8 cellular contexts compared by ENCODE assay signal in genomic region chr15:31488437-31489204, GRCh38.
DNase-seq lines count a peak whose midpoint lies in the region; ATAC-seq, FAIRE-seq and TF ChIP-seq lines count a peak whose summit lies in the region.

No MANE protein-coding gene starts in this region.

- H3K27ac ChIP-seq in SJCRH30 (no peak overlapping the region), K562 (ENCODE audit: extremely low read depth, low read depth, low read length) (no peak overlapping the region)

- intact Hi-C loops in Calu3 (cut with micrococcal nuclease; ENCODE audit: unreplicated experiment) (no loop called here), K562 (cut with micrococcal nuclease) (loop anchor here (5.0 kb wide), 2 partner anchors 51 to 271 kb away; no protein-coding TSS in a partner anchor), sciatic nerve (cut with DNase I) (loop anchor here (5.0 kb wide), 1 partner anchor 271 kb away; no protein-coding TSS in a partner anchor)

- peaks cover 4% of the 10 kb centered on the region; the same call in 1 of the 2 replicates for H4K20me1 ChIP-seq in K562 (replicated peaks; ENCODE audit: control insufficient read depth, insufficient read depth, low read length)

- H3K27me3 ChIP-seq in SJCRH30 = no peaks in the 10 kb centered on the region
- H3K27me3 ChIP-seq in K562 (ENCODE audit: control insufficient read depth in 2 of 2, insufficient read depth in 2 of 2, low read length in 2 of 2) = peaks cover 0 to 12% of the 10 kb centered on the region in 2 experiments; a peak in 1 of 5 replicates

- H3K9me3 Mint-ChIP-seq in Calu3 (ENCODE audit: low read depth, unreplicated experiment) = no peaks in the 10 kb centered on the region

- peak; percentile 59 to 80 for TF ChIP-seq RAD21 in K562 (CRISPR knock-in tag; conservative IDR thresholded peaks at IDR 0.05 in 1 of 2, IDR thresholded peaks at IDR 0.05 in 1 of 2)

- H3K9me3 ChIP-seq in SJCRH30 (replicated peaks) = 0 out of 2 replicates have a peak, but pooled peaks cover 3% of the 10 kb centered on the region
- H3K9me3 ChIP-seq in K562 (replicated peaks; ENCODE audit: control insufficient read depth, insufficient read depth, low read depth, low read length) = no peaks in the 10 kb centered on the region

- no peaks in the 10 kb centered on the region for H3K4me1 ChIP-seq in SJCRH30
- no peaks in the 10 kb centered on the region; a peak in 1 of 5 replicates for H3K4me1 ChIP-seq in K562 (replicated peaks in 1 of 2; ENCODE audit: control insufficient read depth in 2 of 2, insufficient read depth in 2 of 2, low read length in 2 of 2)

- no peak overlapping the region for H3K4me3 Mint-ChIP-seq in Calu3 (ENCODE audit: low read depth, unreplicated experiment)

- CTCF ChIA-PET in Calu3 (lab: Charles Lee) (interaction anchor here (0.5 to 1.9 kb wide), 7 partner anchors 53 to 288 kb away, joined by 3 to 12 read pairs (median 3); no protein-coding TSS in a partner anchor), K562 (lab: Yijun Ruan, JAX; ENCODE audit: low intra/inter-chr PET ratio) (interaction anchor here (1.0 to 1.2 kb wide), 4 partner anchors 50 to 828 kb away, joined by 3 to 5 read pairs (median 3); no protein-coding TSS in a partner anchor)

- BruUV-seq in Calu3 (replicated peaks; lab: Mats Ljungman, UMichigan) (no TSS peak), K562 (replicated peaks; lab: Mats Ljungman, UMichigan) (no TSS peak)

- no peak for TF ChIP-seq EP300 in K562 (IDR thresholded peaks at IDR 0.05; ENCODE audit: low read length)

- DNase-seq in Calu3 = peak; percentile 45
- peak; percentile 75 for DNase-seq in M059J (ENCODE audit: low read depth)
- peak; percentile 57 to 84 for DNase-seq in SJCRH30
- DNase-seq in K562 (ENCODE audit: extremely low read depth in 1 of 4, low spot score in 3 of 4) = peak; percentile 63 to 82 (median 81)
- peak; percentile 95 for DNase-seq in hepatic stellate cell (ENCODE audit: low spot score)
- DNase-seq in sciatic nerve (ENCODE audit: low spot score) = no peak

- H3K36me3 ChIP-seq in SJCRH30 = no peaks in the 10 kb centered on the region
- no peaks in the 10 kb centered on the region for H3K36me3 ChIP-seq in K562 (ENCODE audit: control insufficient read depth, insufficient read depth, low read length)

- in situ Hi-C loops in K562 (cut with MboI) = loop anchor here (5.0 kb wide), 2 partner anchors 51 to 286 kb away; no protein-coding TSS in a partner anchor

- H3K9ac ChIP-seq in K562 (ENCODE audit: insufficient read depth in 1 of 2, low read depth in 2 of 2, low read length in 2 of 2) = no peak overlapping the region

- no peak overlapping the region for H3K4me2 ChIP-seq in K562 (ENCODE audit: insufficient read depth, low read length)

- no peak overlapping the region for H3K27ac Mint-ChIP-seq in Calu3 (ENCODE audit: unreplicated experiment)

- H3K4me3 ChIP-seq in SJCRH30 = no peak overlapping the region
- no peak overlapping the region for H3K4me3 ChIP-seq in K562

- no peak for TF ChIP-seq POLR2A in K562 (conservative IDR thresholded peaks at IDR 0.05)

- H3K36me3 Mint-ChIP-seq in Calu3 (ENCODE audit: insufficient read depth, unreplicated experiment) = no peaks in the 10 kb centered on the region

- ATAC-seq in GM21360 (IDR thresholded peaks at IDR 0.05; ENCODE audit: unreplicated experiment) (peak; percentile 32), K562 (peak; percentile 95), sciatic nerve (peak; percentile 90), GM21526 (IDR thresholded peaks at IDR 0.05; ENCODE audit: low FRiP score, unreplicated experiment) (no peak)

- WGBS in K562 (ENCODE audit: insufficient coverage, low coverage, missing lambda C conversion rate) = 8% methylated on average over 7 of the region's 7 CpGs

- no peaks in the 10 kb centered on the region for H3K27me3 Mint-ChIP-seq in Calu3 (ENCODE audit: unreplicated experiment)

- POLR2A ChIA-PET in K562 (lab: Yijun Ruan, JAX) = interaction anchor here (0.5 to 0.6 kb wide), 2 partner anchors 128 to 1530 kb away, joined by 4 to 5 read pairs; no protein-coding TSS in a partner anchor

- TF ChIP-seq CTCF in Calu3 (IDR thresholded peaks at IDR 0.05; ENCODE audit: unreplicated experiment) (peak; percentile 20), K562 (IDR thresholded peaks at IDR 0.05 in 2 of 3, conservative IDR thresholded peaks at IDR 0.05 in 1 of 3; ENCODE audit: insufficient read depth in 2 of 3, low read depth in 1 of 3, low read length in 3 of 3) (peak; percentile 84 to 97 (median 96))

- FAIRE-seq in K562 (lab: Jason Lieb, UNC) = peak; percentile 85

- H3K9me1 ChIP-seq in K562 (ENCODE audit: control insufficient read depth, insufficient read depth, low read length) = no peaks in the 10 kb centered on the region

- H3K4me1 Mint-ChIP-seq in Calu3 (ENCODE audit: low read depth, unreplicated experiment) = no peaks in the 10 kb centered on the region

- H2AFZ ChIP-seq in K562 (ENCODE audit: low read depth, low read length) = no peak overlapping the region

- H3K79me2 ChIP-seq in K562 (ENCODE audit: control insufficient read depth, insufficient read depth, low read length) = no peaks in the 10 kb centered on the region

TF ChIP-seq in K562, 482 proteins besides CTCF, POLR2A, EP300 and RAD21 (continues in another document):
- TF ChIP-seq CTCFL (IDR thresholded peaks at IDR 0.05; ENCODE audit: borderline replicate concordance, insufficient read depth, low read depth, low read length, poor library complexity, severe bottlenecking) = no peak
- no peak for TF ChIP-seq PTRF (tag; IDR thresholded peaks at IDR 0.05)
- peak; percentile 51; the same call in 1 of the 2 replicates for TF ChIP-seq HDAC2 (IDR thresholded peaks at IDR 0.05)
- TF ChIP-seq ZNF224 (CRISPR knock-in tag; IDR thresholded peaks at IDR 0.05) = no peak
- peak in 1 of 2 experiments; percentile 83; a peak in 2 of 4 replicates for TF ChIP-seq RCOR1 (IDR thresholded peaks at IDR 0.05; ENCODE audit: borderline replicate concordance in 1 of 2, low read depth in 2 of 2, low read length in 2 of 2)
- peak; percentile 94 for TF ChIP-seq PHF21A (IDR thresholded peaks at IDR 0.05; ENCODE audit: borderline replicate concordance, low read depth)
- no peak for TF ChIP-seq GATAD2A (IDR thresholded peaks at IDR 0.05)
- peak; percentile 50 for TF ChIP-seq NFYB (IDR thresholded peaks at IDR 0.05; ENCODE audit: extremely low read depth, insufficient read length)
- TF ChIP-seq CUX1 (CRISPR knock-in tag; IDR thresholded peaks at IDR 0.05) = 0 out of 2 replicates have a peak, but pooled peaks have one; percentile 42
- TF ChIP-seq ARID1B (IDR thresholded peaks at IDR 0.05) = no peak
